ENCODE assay signal across 8 cellular contexts in genomic region chr5:112420111-112420864, GRCh38. TPM values are rescaled to one million over a fixed set of nuclear protein-coding genes. Genes with fewer than 3 reads are reported as not detected.
DNase-seq lines count a peak whose midpoint lies in the region; ATAC-seq and TF ChIP-seq lines count a peak whose summit lies in the region.

No MANE protein-coding gene starts in this region.

- H3K4me1 ChIP-seq in mesendoderm (ENCODE audit: control insufficient read depth, low read depth, low read length): peaks cover 4% of the 10 kb centered on the region

- H3K79me2 ChIP-seq in mesendoderm (ENCODE audit: control insufficient read depth, insufficient read depth, low read length): no peaks in the 10 kb centered on the region

- no peak overlapping the region for H3K23ac ChIP-seq in mesendoderm (ENCODE audit: low read length)

- H2BK120ac ChIP-seq in mesendoderm (ENCODE audit: low read depth, low read length): peak overlapping the region; percentile 5

- peak overlapping the region; percentile 97 for H3K4me2 ChIP-seq in mesendoderm (ENCODE audit: low read length)

- no peak overlapping the region for H4K8ac ChIP-seq in mesendoderm (ENCODE audit: low read depth, low read length)

- no peak overlapping the region for H4K5ac ChIP-seq in mesendoderm (ENCODE audit: low read length)

- ATAC-seq in HG02852 (IDR thresholded peaks at IDR 0.05; ENCODE audit: unreplicated experiment): peak; percentile 87

- no peaks in the 10 kb centered on the region for H3K79me1 ChIP-seq in mesendoderm (ENCODE audit: low read length)

- H3K9ac ChIP-seq in mesendoderm (ENCODE audit: low read length): peak overlapping the region; percentile 72

- DNase-seq in AG08395 (ENCODE audit: low spot score) (peak; percentile 68), GM13977 (ENCODE audit: low spot score) (peak; percentile 81), NCI-H146 treated with DMSO at 0.1 percent for 48 hours (lab: John Stamatoyannopoulos, UW; ENCODE audit: unreplicated experiment) (peak; percentile 64), UCSD-AML1 (lab: John Stamatoyannopoulos, UW; ENCODE audit: unreplicated experiment) (peak; percentile 48), epithelial cell of proximal tubule (ENCODE audit: low read depth) (no peak), mesendoderm (peak; percentile 86), substantia nigra (lab: John Stamatoyannopoulos, UW) (peak in 47 of 49 donors; percentile 13 to 87 (median 65))

- H2BK5ac ChIP-seq in mesendoderm (ENCODE audit: low read length): no peak overlapping the region

- H3K18ac ChIP-seq in mesendoderm (ENCODE audit: low read length): peak overlapping the region; percentile 81

- no peaks in the 10 kb centered on the region for H3K36me3 ChIP-seq in mesendoderm (ENCODE audit: control insufficient read depth, insufficient read depth, low read length)

- in situ Hi-C loops in GM13977 (cut with MboI; ENCODE audit: low pct_unique_long_range_greater_than_20kb, low sequenced_read_pairs, unreplicated experiment): loop anchor here (25.0 kb wide), 1 partner anchor 233 kb away; no protein-coding TSS in a partner anchor

- H3K56ac ChIP-seq in mesendoderm (ENCODE audit: low read length): peak overlapping the region; percentile 90

- H3K4me3 ChIP-seq in epithelial cell of proximal tubule (ENCODE audit: low read depth, low read length): peak overlapping the region; percentile 92
- H3K4me3 ChIP-seq in mesendoderm (ENCODE audit: low read length): peak overlapping the region; percentile 70

- WGBS in mesendoderm (ENCODE audit: extremely low coverage, insufficient coverage, low lambda C conversion rate): no CpG with 5 or more reads among the region's 51 CpGs

- H2AK5ac ChIP-seq in mesendoderm (ENCODE audit: low read length): no peak overlapping the region

- H2BK15ac ChIP-seq in mesendoderm (replicated peaks; ENCODE audit: low read depth): peak overlapping the region; percentile 47

- H3K27me3 ChIP-seq in mesendoderm (ENCODE audit: insufficient read depth, low read length, poor library complexity): peaks cover 3% of the 10 kb centered on the region

- H3K4ac ChIP-seq in mesendoderm (ENCODE audit: low read depth, low read length): peak overlapping the region; percentile 28

- H3K27ac ChIP-seq in mesendoderm (ENCODE audit: low read depth, low read length) (no peak overlapping the region), substantia nigra (ENCODE audit: low read depth, low read length, poor library complexity, severe bottlenecking) (peak overlapping the region; percentile 44)

- TF ChIP-seq CTCF in GM13977 (IDR thresholded peaks at IDR 0.05; ENCODE audit: extremely low read depth, insufficient read depth, missing control alignments) (peak; percentile 85), epithelial cell of proximal tubule (conservative IDR thresholded peaks at IDR 0.05; ENCODE audit: low read depth, low read length) (peak; percentile 91)

RNA-seq across cellular contexts. Expression of gene EPB41L4A, which starts 1.2 kb away (rescaled TPM):
- 6.7 and 17.2 TPM in 2 replicates for total RNA-seq in epithelial cell of proximal tubule
- 3.9 TPM for polyA plus RNA-seq in mesendoderm (2013, experiment 1 of 2)
- 3.9 TPM for polyA plus RNA-seq in mesendoderm (2013, experiment 2 of 2)
